Comparison of ENCODE assay signal across 11 cellular contexts in the genomic region with DNA sequence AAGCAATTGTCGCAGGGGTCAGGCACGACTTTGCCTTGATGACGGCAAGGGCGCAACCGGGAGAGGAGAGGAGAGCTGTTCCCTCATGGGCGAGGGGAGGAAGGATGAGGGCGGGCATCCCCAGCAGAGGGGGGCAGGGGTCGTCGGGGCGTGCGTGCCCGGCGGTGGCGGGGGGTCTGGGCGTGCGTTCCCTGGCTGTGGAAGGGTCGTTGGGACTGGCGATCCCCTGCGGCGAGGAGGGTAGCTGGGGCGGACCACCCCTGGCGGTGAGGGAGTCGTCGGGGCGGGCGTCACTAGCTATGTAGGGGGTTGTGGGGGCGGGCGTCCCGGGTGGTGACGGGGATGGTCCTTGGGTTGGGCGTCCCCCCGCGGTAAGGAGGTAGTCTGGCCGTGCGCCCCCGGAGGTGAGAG. TPM values are rescaled to one million over a fixed set of nuclear protein-coding genes. Genes with fewer than 3 reads are reported as not detected.
DNase-seq lines count a peak whose midpoint lies in the region; ATAC-seq and TF ChIP-seq lines count a peak whose summit lies in the region.
"Had no signal": no experiment of that assay in that cellular context is flagged by ENCODE, and none has a peak within 500 bp of the region (broad histone marks: within the 10 kb centered on the region; RNA-seq: fewer than 3 reads in every experiment).

No MANE protein-coding gene starts in this region.

- peaks cover 5% of the 10 kb centered on the region for H3K36me3 Mint-ChIP-seq in activated CD8-positive, alpha-beta memory T cell treated with anti-CD3 and anti-CD28 coated beads, Interleukin-2, amount 10 ng/mL, durations not matched to agents 7 days and 5 days
- peaks cover 9% of the 10 kb centered on the region for H3K36me3 Mint-ChIP-seq in T-helper 17 cell (ENCODE audit: low read depth)

- CTCF ChIA-PET in activated CD8-positive, alpha-beta memory T cell treated with anti-CD3 and anti-CD28 coated beads, Interleukin-2, amount 10 ng/mL, durations not matched to agents 7 days and 5 days (lab: Charles Lee) = no interaction called here

- peaks cover 24% of the 10 kb centered on the region for H3K4me1 Mint-ChIP-seq in activated CD8-positive, alpha-beta memory T cell treated with anti-CD3 and anti-CD28 coated beads, Interleukin-2, amount 10 ng/mL, durations not matched to agents 7 days and 5 days
- peaks cover 29% of the 10 kb centered on the region for H3K4me1 Mint-ChIP-seq in T-helper 17 cell
- H3K4me1 Mint-ChIP-seq in stimulated activated naive CD8-positive, alpha-beta T cell treated with anti-CD3 and anti-CD28 coated beads, Interleukin-15, amount 100 ng/mL, for 72 hours = peaks cover 62% of the 10 kb centered on the region

- no peaks in the 10 kb centered on the region for H3K9me3 Mint-ChIP-seq in activated CD8-positive, alpha-beta memory T cell treated with anti-CD3 and anti-CD28 coated beads, Interleukin-2, amount 10 ng/mL, durations not matched to agents 7 days and 5 days (ENCODE audit: low read depth)
- H3K9me3 Mint-ChIP-seq in stimulated activated naive CD8-positive, alpha-beta T cell treated with anti-CD3 and anti-CD28 coated beads, Interleukin-15, amount 100 ng/mL, for 72 hours = no peaks in the 10 kb centered on the region

- H3K9me3 ChIP-seq in T-helper 17 cell (ENCODE audit: control insufficient read depth, low read length, poor library complexity, severe bottlenecking) (no peaks in the 10 kb centered on the region), iPS DF 6.9 (ENCODE audit: control insufficient read depth, insufficient read depth, low read length) (no peaks in the 10 kb centered on the region)
- H3K9me3 ChIP-seq: SJCRH30 had no signal

- H3K4me3 Mint-ChIP-seq in activated CD8-positive, alpha-beta memory T cell treated with anti-CD3 and anti-CD28 coated beads, Interleukin-2, amount 10 ng/mL, durations not matched to agents 7 days and 5 days = no peak overlapping the region
- peak overlapping the region; percentile 95 for H3K4me3 Mint-ChIP-seq in T-helper 17 cell
- H3K4me3 Mint-ChIP-seq in stimulated activated naive CD8-positive, alpha-beta T cell treated with anti-CD3 and anti-CD28 coated beads, Interleukin-15, amount 100 ng/mL, for 72 hours = peak overlapping the region; percentile 49 to 59

- peaks cover 82% of the 10 kb centered on the region for H3K27me3 Mint-ChIP-seq in activated CD8-positive, alpha-beta memory T cell treated with anti-CD3 and anti-CD28 coated beads, Interleukin-2, amount 10 ng/mL, durations not matched to agents 7 days and 5 days
- H3K27me3 Mint-ChIP-seq in T-helper 17 cell = peaks cover 63% of the 10 kb centered on the region
- peaks cover 100% of the 10 kb centered on the region for H3K27me3 Mint-ChIP-seq in stimulated activated naive CD8-positive, alpha-beta T cell treated with anti-CD3 and anti-CD28 coated beads, Interleukin-15, amount 100 ng/mL, for 72 hours

- H3K4me1 ChIP-seq in iPS DF 6.9 (ENCODE audit: control insufficient read depth, insufficient read depth, low read length) (peaks cover 15% of the 10 kb centered on the region), foreskin keratinocyte (no peaks in the 10 kb centered on the region)
- H3K4me1 ChIP-seq: SJCRH30 had no signal

- H3K4me3 ChIP-seq in iPS DF 6.9 (ENCODE audit: low read length) = peak overlapping the region; percentile 35; the same call in 1 of the 2 replicates
- H3K4me3 ChIP-seq: SJCRH30 had no signal

- H3K27me3 ChIP-seq in iPS DF 6.9 (ENCODE audit: control insufficient read depth, insufficient read depth, low read length) (peaks cover 78% of the 10 kb centered on the region), foreskin keratinocyte (peaks cover 92% of the 10 kb centered on the region)

- H3K27ac ChIP-seq in iPS DF 6.9 (ENCODE audit: low read length) (no peak overlapping the region), foreskin keratinocyte (no peak overlapping the region)
- H3K27ac ChIP-seq: SJCRH30 had no signal

- WGBS in iPS DF 6.9 (ENCODE audit: insufficient coverage, insufficient read length) = no CpG with 5 or more reads among the region's 36 CpGs

- no peak for ATAC-seq in activated CD8-positive, alpha-beta memory T cell treated with anti-CD3 and anti-CD28 coated beads, Interleukin-2, amount 10 ng/mL, durations not matched to agents 7 days and 5 days
- no peak for ATAC-seq in T-helper 17 cell
- no peak for ATAC-seq in stimulated activated naive CD8-positive, alpha-beta T cell treated with anti-CD3 and anti-CD28 coated beads, Interleukin-15, amount 100 ng/mL, for 72 hours
- ATAC-seq in foreskin keratinocyte = no peak
- no peak for ATAC-seq in GM21825 (IDR thresholded peaks at IDR 0.05; ENCODE audit: unreplicated experiment)

- no peak for TF ChIP-seq CTCF in foreskin keratinocyte (conservative IDR thresholded peaks at IDR 0.05)

- no peaks in the 10 kb centered on the region; the same call in 1 of the 2 replicates for H3K36me3 ChIP-seq in iPS DF 6.9 (ENCODE audit: control insufficient read depth, insufficient read depth, low read length)
- H3K36me3 ChIP-seq: SJCRH30 had no signal

- DNase-seq in activated CD8-positive, alpha-beta memory T cell treated with anti-CD3 and anti-CD28 coated beads, Interleukin-2, amount 10 ng/mL, durations not matched to agents 7 days and 5 days = no peak
- no peak for DNase-seq in activated CD8-positive, alpha-beta memory T cell treated with anti-CD3 and anti-CD28 coated beads for 24 hours
- DNase-seq in T-helper 17 cell (no peak), iPS DF 6.9 (ENCODE audit: low read depth, low spot score) (no peak), NCI-H2171 treated with DMSO at 0.1 percent for 48 hours (lab: John Stamatoyannopoulos, UW) (no peak), foreskin keratinocyte (no peak)
- DNase-seq in stimulated activated naive CD8-positive, alpha-beta T cell treated with anti-CD3 and anti-CD28 coated beads, Interleukin-15, amount 100 ng/mL, for 72 hours = no peak
- DNase-seq: activated CD8-positive, alpha-beta memory T cell treated with anti-CD3 and anti-CD28 coated beads, Interleukin-2, amount 50 U/mL, for 4 hours; SJCRH30 had no signal

- peak overlapping the region; percentile 22 for H3K27ac Mint-ChIP-seq in activated CD8-positive, alpha-beta memory T cell treated with anti-CD3 and anti-CD28 coated beads, Interleukin-2, amount 10 ng/mL, durations not matched to agents 7 days and 5 days
- H3K27ac Mint-ChIP-seq in T-helper 17 cell = no peak overlapping the region
- H3K27ac Mint-ChIP-seq in stimulated activated naive CD8-positive, alpha-beta T cell treated with anti-CD3 and anti-CD28 coated beads, Interleukin-15, amount 100 ng/mL, for 72 hours = no peak overlapping the region

RNA-seq across cellular contexts. Expression of gene COMP, which starts 1.7 kb away (rescaled TPM):
- not detected for total RNA-seq in activated CD8-positive, alpha-beta memory T cell treated with anti-CD3 and anti-CD28 coated beads, Interleukin-2, amount 10 ng/mL, durations not matched to agents 7 days and 5 days
- total RNA-seq in T-helper 17 cell (not detected), foreskin keratinocyte (not detected in 2 replicates)
- not detected in 2 replicates for polyA plus RNA-seq in foreskin keratinocyte
- total RNA-seq: pulmonary artery endothelial cell, SJCRH30 had no signal

RNA-seq across cellular contexts. Expression of gene UPF1, which starts 42.3 kb away (rescaled TPM):
- total RNA-seq in activated CD8-positive, alpha-beta memory T cell treated with anti-CD3 and anti-CD28 coated beads, Interleukin-2, amount 10 ng/mL, durations not matched to agents 7 days and 5 days = 10 to 100 TPM; 98.4 to 98.7 TPM
- total RNA-seq in T-helper 17 cell = 100 to 1,000 TPM; 135 to 143 TPM
- 56.7 and 58.1 TPM in 2 replicates for total RNA-seq in foreskin keratinocyte
- 43.2 and 44.0 TPM in 2 replicates for polyA plus RNA-seq in foreskin keratinocyte
